Comparison of ENCODE assay signal across 1 cellular context in the genomic region with DNA sequence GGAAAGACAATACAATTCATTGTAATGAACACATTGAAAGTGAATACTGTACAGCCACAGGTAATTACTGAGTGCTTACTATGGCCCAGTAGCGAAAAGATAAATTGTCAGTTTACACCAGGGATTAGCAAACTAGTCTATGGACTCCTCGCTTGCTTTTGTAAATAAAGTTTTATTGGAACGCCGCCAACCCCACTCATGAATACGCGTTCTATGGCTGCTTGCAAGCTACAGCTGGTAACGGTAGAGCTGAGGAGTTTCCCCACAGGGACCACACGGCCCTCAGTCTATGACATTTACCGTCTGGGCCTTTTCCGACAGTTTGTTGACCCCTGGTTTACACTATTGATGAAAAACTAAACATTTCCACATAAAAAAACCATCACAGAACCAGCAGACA.
TF ChIP-seq lines count a peak whose summit lies in the region.

No MANE protein-coding gene starts in this region.

TF ChIP-seq in K562, 482 proteins besides CTCF, POLR2A, EP300 and RAD21:
- TF ChIP-seq ASH1L (IDR thresholded peaks at IDR 0.05; ENCODE audit: borderline replicate concordance, low read depth, partially characterized antibody): no peak
- no peak for TF ChIP-seq KLF16 (IDR thresholded peaks at IDR 0.05)
- peak; percentile 77 for TF ChIP-seq NFIC (IDR thresholded peaks at IDR 0.05)
- no peak for TF ChIP-seq TEAD2 (tag; IDR thresholded peaks at IDR 0.05)
- TF ChIP-seq HMG20A (CRISPR knock-in tag; conservative IDR thresholded peaks at IDR 0.05): no peak
- TF ChIP-seq ZBTB40 (IDR thresholded peaks at IDR 0.05): peak; percentile 90
- peak; percentile 78 for TF ChIP-seq ZBTB40 (CRISPR knock-in tag; IDR thresholded peaks at IDR 0.05)
- no peak for TF ChIP-seq ZNF717 (CRISPR knock-in tag; IDR thresholded peaks at IDR 0.05)
- TF ChIP-seq, protein P1, sequence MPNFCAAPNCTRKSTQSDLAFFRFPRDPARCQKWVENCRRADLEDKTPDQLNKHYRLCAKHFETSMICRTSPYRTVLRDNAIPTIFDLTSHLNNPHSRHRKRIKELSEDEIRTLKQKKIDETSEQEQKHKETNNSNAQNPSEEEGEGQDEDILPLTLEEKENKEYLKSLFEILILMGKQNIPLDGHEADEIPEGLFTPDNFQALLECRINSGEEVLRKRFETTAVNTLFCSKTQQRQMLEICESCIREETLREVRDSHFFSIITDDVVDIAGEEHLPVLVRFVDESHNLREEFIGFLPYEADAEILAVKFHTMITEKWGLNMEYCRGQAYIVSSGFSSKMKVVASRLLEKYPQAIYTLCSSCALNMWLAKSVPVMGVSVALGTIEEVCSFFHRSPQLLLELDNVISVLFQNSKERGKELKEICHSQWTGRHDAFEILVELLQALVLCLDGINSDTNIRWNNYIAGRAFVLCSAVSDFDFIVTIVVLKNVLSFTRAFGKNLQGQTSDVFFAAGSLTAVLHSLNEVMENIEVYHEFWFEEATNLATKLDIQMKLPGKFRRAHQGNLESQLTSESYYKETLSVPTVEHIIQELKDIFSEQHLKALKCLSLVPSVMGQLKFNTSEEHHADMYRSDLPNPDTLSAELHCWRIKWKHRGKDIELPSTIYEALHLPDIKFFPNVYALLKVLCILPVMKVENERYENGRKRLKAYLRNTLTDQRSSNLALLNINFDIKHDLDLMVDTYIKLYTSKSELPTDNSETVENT (CRISPR knock-in tag; IDR thresholded peaks at IDR 0.05): no peak
TF ChIP-seq in K562: peak in this region for 2.
